20 cellular contexts compared by ENCODE assay signal in genomic region chr17:73089322-73089721, GRCh38. TPM values are rescaled to one million over a fixed set of nuclear protein-coding genes. Genes with fewer than 3 reads are reported as not detected.
A peak's percentile ranks its signal among the peaks of the same experiment; 100 is the strongest.
DNase-seq lines count a peak whose midpoint lies in the region; ATAC-seq and TF ChIP-seq lines count a peak whose summit lies in the region.
"Had no signal": no experiment of that assay in that cellular context is flagged by ENCODE, and none has a peak within 500 bp of the region (broad histone marks: within the 10 kb centered on the region; RNA-seq: fewer than 3 reads in every experiment).

No MANE protein-coding gene starts in this region.

- 93% methylated on average over 6 of the region's 6 CpGs for WGBS in SK-N-SH (ENCODE audit: low lambda C conversion rate)

- no peaks in the 10 kb centered on the region for H4K20me1 ChIP-seq in SK-N-SH (ENCODE audit: insufficient read depth)

- H3K27ac Mint-ChIP-seq in CD4-positive, alpha-beta T cell = peak overlapping the region; percentile 13
- H3K27ac Mint-ChIP-seq in osteocyte (ENCODE audit: unreplicated experiment) = peak overlapping the region; percentile 31

- DNase-seq in SK-N-SH (no peak), osteocyte (ENCODE audit: extremely low spot score, unreplicated experiment) (no peak), NCI-H2081 (lab: John Stamatoyannopoulos, UW) (no peak), NCI-H82 (lab: John Stamatoyannopoulos, UW) (no peak)
- DNase-seq in CD4-positive, alpha-beta T cell = no peak
- DNase-seq: ACHN, EL, GF-D8, Kasumi-1, NCI-H1092, NCI-H1436, NCI-H187 treated with DMSO at 0.1 percent for 48 hours, PC-9, SHP77 treated with DMSO at 0.1 percent for 48 hours had no signal

- intact Hi-C loops in CD4-positive, alpha-beta T cell (cut with DNase I, micrococcal nuclease) = loop anchor here in 1 of 2 experiments (5.0 kb wide), 1 partner anchor 367 kb away; no protein-coding TSS in a partner anchor

- no peak overlapping the region for H3K9ac ChIP-seq in SK-N-SH

- no peaks in the 10 kb centered on the region for H3K27me3 Mint-ChIP-seq in CD4-positive, alpha-beta T cell
- no peaks in the 10 kb centered on the region for H3K27me3 Mint-ChIP-seq in osteocyte (ENCODE audit: unreplicated experiment)

- no peaks in the 10 kb centered on the region for H3K27me3 ChIP-seq in SK-N-SH (ENCODE audit: insufficient read depth)
- H3K27me3 ChIP-seq in CD4-positive, alpha-beta T cell (ENCODE audit: control insufficient read depth, insufficient read depth, low read length) = no peaks in the 10 kb centered on the region

- H3K9me3 ChIP-seq in SK-N-SH = no peaks in the 10 kb centered on the region
- no peaks in the 10 kb centered on the region for H3K9me3 ChIP-seq in CD4-positive, alpha-beta T cell (ENCODE audit: control insufficient read depth, low read length)

- CTCF ChIA-PET in SK-N-SH (lab: Yijun Ruan, JAX) = interaction anchor here (2.7 kb wide), 1 partner anchor 67 kb away, joined by 7 read pairs; no protein-coding TSS in a partner anchor
- CTCF ChIA-PET in CD4-positive, alpha-beta T cell (lab: Charles Lee) = interaction anchor here (0.5 kb wide), 1 partner anchor 28 kb away, joined by 3 read pairs; no protein-coding TSS in a partner anchor

- peaks cover 3 to 10% of the 10 kb centered on the region in 2 experiments; a peak in 2 of 4 replicates for H3K4me1 ChIP-seq in SK-N-SH (ENCODE audit: control insufficient read depth in 1 of 2, insufficient read depth in 2 of 2, low read depth in 1 of 2, low read length in 1 of 2)

- POLR2A ChIA-PET in SK-N-SH (lab: Yijun Ruan, JAX) = no interaction called here
- POLR2A ChIA-PET in CD4-positive, alpha-beta T cell (lab: Charles Lee) = no interaction called here

- H3K79me2 ChIP-seq in SK-N-SH (ENCODE audit: insufficient read depth) = 0 out of 2 replicates have a peak, but pooled peaks cover 7% of the 10 kb centered on the region

- no peak for TF ChIP-seq RAD21 in SK-N-SH (IDR thresholded peaks at IDR 0.05; ENCODE audit: low read length)

- no peaks in the 10 kb centered on the region for H3F3A ChIP-seq in SK-N-SH (replicated peaks; ENCODE audit: insufficient read depth)

- H3K36me3 ChIP-seq in SK-N-SH (replicated peaks in 1 of 2; ENCODE audit: control insufficient read depth in 1 of 2, insufficient read depth in 2 of 2, low read length in 1 of 2) = peaks cover 5 to 9% of the 10 kb centered on the region in 2 experiments

- ATAC-seq in SK-N-SH treated with all-trans-retinoic acid at 6 μM for 48 hours (no peak), GM21717 (IDR thresholded peaks at IDR 0.05; ENCODE audit: unreplicated experiment) (no peak)
- no peak for ATAC-seq in CD4-positive, alpha-beta T cell (ENCODE audit: poor library complexity)

- H3K4me3 ChIP-seq in SK-N-SH (ENCODE audit: low read depth in 2 of 2, low read length in 1 of 2) = no peak overlapping the region
- H3K4me3 ChIP-seq: PC-9, SK-N-MC had no signal

- TF ChIP-seq CTCF in SK-N-SH (IDR thresholded peaks at IDR 0.05) (no peak), osteocyte (IDR thresholded peaks at IDR 0.05) (no peak)
- no peak for TF ChIP-seq CTCF in CD4-positive, alpha-beta T cell (IDR thresholded peaks at IDR 0.05)

- no peak overlapping the region for H2AFZ ChIP-seq in SK-N-SH (ENCODE audit: low read depth)
- H2AFZ ChIP-seq: PC-9 had no signal

- peaks cover 48% of the 10 kb centered on the region for H3K36me3 Mint-ChIP-seq in CD4-positive, alpha-beta T cell (ENCODE audit: low read depth)
- peaks cover 21% of the 10 kb centered on the region for H3K36me3 Mint-ChIP-seq in osteocyte (ENCODE audit: unreplicated experiment)

- H3K27ac ChIP-seq in SK-N-SH (ENCODE audit: low read depth in 2 of 2, low read length in 1 of 2) (no peak overlapping the region), cingulate gyrus (ENCODE audit: low read depth, low read length) (peak overlapping the region; percentile 94)
- H3K27ac ChIP-seq in CD4-positive, alpha-beta T cell (ENCODE audit: low read depth, low read length) = no peak overlapping the region
- H3K27ac ChIP-seq: 22Rv1, PC-9, RWPE1, SK-N-MC had no signal

- no peaks in the 10 kb centered on the region for H3K9me3 Mint-ChIP-seq in CD4-positive, alpha-beta T cell
- H3K9me3 Mint-ChIP-seq in osteocyte (ENCODE audit: unreplicated experiment) = no peaks in the 10 kb centered on the region

- no peak overlapping the region for H3K4me3 Mint-ChIP-seq in CD4-positive, alpha-beta T cell
- H3K4me3 Mint-ChIP-seq in osteocyte (ENCODE audit: unreplicated experiment) = no peak overlapping the region

- H3K4me1 Mint-ChIP-seq in CD4-positive, alpha-beta T cell (ENCODE audit: low read depth) = peaks cover 43% of the 10 kb centered on the region
- H3K4me1 Mint-ChIP-seq in osteocyte (ENCODE audit: unreplicated experiment) = peaks cover 31% of the 10 kb centered on the region

- H3K9me2 ChIP-seq in SK-N-SH = no peaks in the 10 kb centered on the region

- H3K4me2 ChIP-seq in SK-N-SH = 0 out of 2 replicates have a peak overlapping the region, but pooled peaks have one; percentile 1
- H3K4me2 ChIP-seq: PC-9 had no signal

- no peak for TF ChIP-seq EP300 in SK-N-SH (IDR thresholded peaks at IDR 0.05; ENCODE audit: borderline replicate concordance in 1 of 2, low read depth in 1 of 2, low read length in 1 of 2)

TF ChIP-seq in SK-N-SH, 30 proteins besides CTCF, POLR2A, EP300 and RAD21 (continues in another document):
- TF ChIP-seq ELF1 (IDR thresholded peaks at IDR 0.05) (no peak), IRF3 (IDR thresholded peaks at IDR 0.05; ENCODE audit: low read depth, low read length) (no peak), USF1 (IDR thresholded peaks at IDR 0.05; ENCODE audit: borderline replicate concordance, low read depth) (no peak), NFIC (IDR thresholded peaks at IDR 0.05; ENCODE audit: borderline replicate concordance) (no peak), SIN3A (IDR thresholded peaks at IDR 0.05; ENCODE audit: borderline replicate concordance, low read depth, low read length) (no peak), TAF1 (IDR thresholded peaks at IDR 0.05; ENCODE audit: borderline replicate concordance, low read depth, low read length) (no peak), CHD2 (IDR thresholded peaks at IDR 0.05; ENCODE audit: low read length, partially characterized antibody) (no peak), MEF2A (IDR thresholded peaks at IDR 0.05; ENCODE audit: borderline replicate concordance, low read depth) (no peak)

TF ChIP-seq in SK-N-SH treated with all-trans-retinoic acid at 6 μM for 48 hours, 23 proteins besides CTCF, POLR2A, EP300 and RAD21:
- TF ChIP-seq BACH2 (CRISPR knock-in tag; IDR thresholded peaks at IDR 0.05; ENCODE audit: borderline replicate concordance) (no peak), ISL1 (CRISPR knock-in tag; IDR thresholded peaks at IDR 0.05) (no peak)

RNA-seq across cellular contexts. Expression of gene SLC39A11, which starts 3.2 kb away (rescaled TPM):
- polyA plus RNA-seq in SK-N-SH (2012; rRNA removed) = 23.5 and 23.7 TPM in 2 replicates
- polyA plus RNA-seq in SK-N-SH (2012; cell fraction: cytosol; rRNA removed) = 18.3 and 21.7 TPM in 2 replicates
- polyA plus RNA-seq in SK-N-SH (2012; cell fraction: nucleus; rRNA removed) = 17.8 and 21.7 TPM in 2 replicates
- 10 to 100 TPM in 1 of 2 experiments, 1 to 10 TPM in 1; 9.7 to 12.2 TPM for total RNA-seq in CD4-positive, alpha-beta T cell
- 48.2 and 50.2 TPM in 2 replicates for total RNA-seq in osteocyte
